In the genomic region with DNA sequence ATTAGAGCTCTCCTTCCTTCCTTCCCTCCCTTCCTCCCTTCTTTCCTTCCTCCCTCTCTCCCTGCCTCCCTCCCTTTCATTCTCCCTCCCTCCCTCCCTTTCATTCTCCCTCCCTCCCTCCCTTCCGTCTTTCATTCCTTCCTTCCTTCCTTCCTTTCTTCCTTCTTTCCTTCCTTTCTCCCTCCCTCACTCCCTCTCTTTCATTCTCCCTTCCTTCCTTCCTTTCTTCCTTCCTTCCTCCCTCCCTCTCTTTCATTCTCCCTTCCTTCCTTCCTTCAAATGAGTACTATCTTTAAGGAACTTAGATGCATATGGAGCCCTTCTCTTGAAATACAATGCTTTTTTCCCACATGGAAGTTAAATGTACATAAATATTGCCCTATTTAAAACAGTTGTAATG, we compare ENCODE assay signal across 24 cellular contexts. TPM values are rescaled to one million over a fixed set of nuclear protein-coding genes. Genes with fewer than 3 reads are reported as not detected.
DNase-seq lines count a peak whose midpoint lies in the region; ATAC-seq and TF ChIP-seq lines count a peak whose summit lies in the region.
"Had no signal": no experiment of that assay in that cellular context is flagged by ENCODE, and none has a peak within 500 bp of the region (broad histone marks: within the 10 kb centered on the region; RNA-seq: fewer than 3 reads in every experiment).

No MANE protein-coding gene starts in this region.

- TF ChIP-seq CTCF in HEK293 (tag by site-specific recombination; IDR thresholded peaks at IDR 0.05), result no peak
- TF ChIP-seq CTCF in IMR-90 (conservative IDR thresholded peaks at IDR 0.05; ENCODE audit: low read depth, low read length), result no peak
- no peak for TF ChIP-seq CTCF in smooth muscle cell (IDR thresholded peaks at IDR 0.05; ENCODE audit: borderline replicate concordance, insufficient read depth, poor library complexity, severe bottlenecking)
- TF ChIP-seq CTCF in upper lobe of left lung (IDR thresholded peaks at IDR 0.05), result no peak
- no peak for TF ChIP-seq CTCF in uterus (IDR thresholded peaks at IDR 0.05)

- DNase-seq in IMR-90 (no peak), smooth muscle cell (lab: John Stamatoyannopoulos, UW; ENCODE audit: unreplicated experiment) (no peak), upper lobe of left lung (no peak), uterus (no peak)
- DNase-seq: 8988T; ACHN; BE2C; C1 segment of cervical spinal cord; CD4-positive, alpha-beta memory T cell; CD4-positive, CD25-positive, alpha-beta regulatory T cell; CD8-positive, alpha-beta memory T cell; COR-L47; DMS 273 treated with DMSO at 0.1 percent for 48 hours; DMS153; DMS53; DMS79; DND-41; EL; GDM1 had no signal

- H3K4me2 ChIP-seq in IMR-90 (ENCODE audit: low read depth, low read length) (no peak overlapping the region), smooth muscle cell (no peak overlapping the region)
- H3K4me2 ChIP-seq: BLaER1 had no signal

- H2AK9ac ChIP-seq in IMR-90 (replicated peaks; ENCODE audit: low read depth, low read length, poor library complexity), result no peak overlapping the region

- peak overlapping the region; percentile 76 for H3K4ac ChIP-seq in IMR-90 (ENCODE audit: low read depth, low read length)

- H4K20me1 ChIP-seq in IMR-90 (ENCODE audit: insufficient read depth, low read length) (no peaks in the 10 kb centered on the region), smooth muscle cell (ENCODE audit: low read depth) (no peaks in the 10 kb centered on the region)
- H4K20me1 ChIP-seq: BLaER1 had no signal

- no peak overlapping the region for H2AFZ ChIP-seq in IMR-90 (replicated peaks; ENCODE audit: low read length, poor library complexity)
- H2AFZ ChIP-seq in smooth muscle cell (ENCODE audit: low read depth), result peak overlapping the region; percentile 30

- TF ChIP-seq POLR2A in IMR-90 (IDR thresholded peaks at IDR 0.05; ENCODE audit: low read depth, low read length) (no peak), upper lobe of left lung (IDR thresholded peaks at IDR 0.05) (no peak), uterus (IDR thresholded peaks at IDR 0.05) (no peak)

- H3K79me1 ChIP-seq in IMR-90 (ENCODE audit: low read depth in 1 of 2, low read length in 2 of 2), result no peaks in the 10 kb centered on the region

- H3K27ac ChIP-seq in HEK293 (ENCODE audit: extremely low read depth, low read depth, low read length), result no peak overlapping the region
- H3K27ac ChIP-seq in IMR-90 (ENCODE audit: insufficient read depth, low read length), result no peak overlapping the region
- H3K27ac ChIP-seq in smooth muscle cell (ENCODE audit: low read depth), result no peak overlapping the region
- H3K27ac ChIP-seq in upper lobe of left lung, result no peak overlapping the region
- no peak overlapping the region for H3K27ac ChIP-seq in uterus
- H3K27ac ChIP-seq: BLaER1 had no signal

- no TSS peak for BruUV-seq in IMR-90 (replicated peaks; lab: Mats Ljungman, UMichigan)

- H4K8ac ChIP-seq in IMR-90 (ENCODE audit: low read depth in 2 of 2, low read length in 2 of 2), result peak overlapping the region in 1 of 2 experiments; percentile 64; a peak in 2 of 4 replicates

- H3F3A ChIP-seq in smooth muscle cell (ENCODE audit: low read depth), result no peaks in the 10 kb centered on the region

- no peak for TF ChIP-seq EP300 in upper lobe of left lung (IDR thresholded peaks at IDR 0.05)

- peak overlapping the region; percentile 89; the same call in 1 of the 2 replicates for H2BK20ac ChIP-seq in IMR-90 (ENCODE audit: low read depth, low read length)

- dilution Hi-C loops in IMR-90 (cut with HindIII; ENCODE audit: low sequenced_read_pairs, unreplicated experiment), result no loop called here

- H3K27me3 ChIP-seq in IMR-90 (ENCODE audit: control insufficient read depth, insufficient read depth, low read length) (no peaks in the 10 kb centered on the region), smooth muscle cell (ENCODE audit: low read depth) (no peaks in the 10 kb centered on the region), upper lobe of left lung (no peaks in the 10 kb centered on the region), uterus (no peaks in the 10 kb centered on the region)
- H3K27me3 ChIP-seq: BE2C, BLaER1 had no signal

- H3K56ac ChIP-seq in IMR-90 (ENCODE audit: extremely low read depth, insufficient read depth, low read length), result no peak overlapping the region

- no peak overlapping the region; the same call in 1 of the 2 replicates for H2AK5ac ChIP-seq in IMR-90 (ENCODE audit: low read depth, low read length)

- H3K4me1 ChIP-seq in HEK293 (ENCODE audit: control insufficient read depth, insufficient read depth, low read length), result peaks cover 5% of the 10 kb centered on the region; the same call in 1 of the 2 replicates
- peaks cover 3% of the 10 kb centered on the region; the same call in 1 of the 2 replicates for H3K4me1 ChIP-seq in IMR-90 (ENCODE audit: control insufficient read depth, insufficient read depth, low read length)
- H3K4me1 ChIP-seq in smooth muscle cell (ENCODE audit: low read depth), result no peaks in the 10 kb centered on the region
- H3K4me1 ChIP-seq in upper lobe of left lung, result no peaks in the 10 kb centered on the region
- H3K4me1 ChIP-seq in uterus, result no peaks in the 10 kb centered on the region
- H3K4me1 ChIP-seq: BE2C, BLaER1 had no signal

- intact Hi-C loops in IMR-90 (cut with micrococcal nuclease), result no loop called here
- intact Hi-C loops in uterus (cut with DNase I; ENCODE audit: low total_unique reads), result no loop called here

- 67 to 100% methylated on average over 1 of the region's 1 CpG for WGBS in IMR-90 (ENCODE audit: extremely low coverage in 2 of 2, insufficient read length in 1 of 2), 2 experiments
- no CpG with 5 or more reads among the region's 1 CpG for WGBS in smooth muscle cell (ENCODE audit: low lambda C conversion rate)
- 38 to 59% methylated on average over 1 of the region's 1 CpG for WGBS in upper lobe of left lung, 2 donors

- CTCF ChIA-PET in HEK293 (lab: Yijun Ruan, JAX) (interaction anchor here (0.6 kb wide), 1 partner anchor 948 kb away, joined by 3 read pairs; no protein-coding TSS in a partner anchor), IMR-90 (lab: Yijun Ruan, JAX) (no interaction called here)

- H3K18ac ChIP-seq in IMR-90 (ENCODE audit: low read depth, low read length), result peak overlapping the region; percentile 67

- H3K36me3 ChIP-seq in HEK293 (ENCODE audit: control insufficient read depth in 2 of 2, insufficient read depth in 1 of 2, low read length in 2 of 2) (no peaks in the 10 kb centered on the region), IMR-90 (ENCODE audit: control insufficient read depth, insufficient read depth, low read length) (no peaks in the 10 kb centered on the region), smooth muscle cell (ENCODE audit: low read depth) (no peaks in the 10 kb centered on the region), upper lobe of left lung (no peaks in the 10 kb centered on the region), uterus (no peaks in the 10 kb centered on the region)
- H3K36me3 ChIP-seq: BE2C, BLaER1 had no signal

- POLR2A ChIA-PET in HEK293 (lab: Yijun Ruan, JAX) (no interaction called here), IMR-90 (lab: Charles Lee; ENCODE audit: unreplicated experiment) (no interaction called here)

- no peaks in the 10 kb centered on the region for H3K79me2 ChIP-seq in smooth muscle cell (ENCODE audit: low read depth)

- H2BK15ac ChIP-seq in IMR-90 (ENCODE audit: low read depth, low read length), result no peak overlapping the region; the same call in 2 of the 3 replicates

- H2BK120ac ChIP-seq in IMR-90 (ENCODE audit: low read depth, low read length), result peak overlapping the region; percentile 75; the same call in 1 of the 2 replicates

- H3K9me3 ChIP-seq in HEK293 (ENCODE audit: control insufficient read depth, insufficient read depth, low read depth, low read length), result no peaks in the 10 kb centered on the region
- H3K9me3 ChIP-seq in IMR-90 (ENCODE audit: control insufficient read depth, insufficient read depth, low read length), result peaks cover 2% of the 10 kb centered on the region; the same call in 1 of the 2 replicates
- H3K9me3 ChIP-seq in smooth muscle cell (replicated peaks; ENCODE audit: low read depth), result no peaks in the 10 kb centered on the region
- peaks cover 0 to 2% (median 0%) of the 10 kb centered on the region in 4 donors for H3K9me3 ChIP-seq in upper lobe of left lung
- H3K9me3 ChIP-seq in uterus, result no peaks in the 10 kb centered on the region
- H3K9me3 ChIP-seq: BE2C, BLaER1 had no signal

- peak overlapping the region; percentile 71; the same call in 1 of the 2 replicates for H4K5ac ChIP-seq in IMR-90 (ENCODE audit: low read depth, low read length)

- 0 out of 2 replicates have a peak overlapping the region, but pooled peaks have one; percentile 34 for H4K91ac ChIP-seq in IMR-90 (ENCODE audit: insufficient read depth, low read depth, low read length)

- TF ChIP-seq RAD21 in IMR-90 (IDR thresholded peaks at IDR 0.05; ENCODE audit: low read length), result no peak

- H3K4me3 ChIP-seq in HEK293 (ENCODE audit: low read depth, low read length) (no peak overlapping the region), IMR-90 (ENCODE audit: insufficient read depth, low read depth, low read length) (no peak overlapping the region), smooth muscle cell (no peak overlapping the region), upper lobe of left lung (no peak overlapping the region), uterus (no peak overlapping the region)
- H3K4me3 ChIP-seq: BLaER1, GM12878 had no signal

- no peak overlapping the region for H3K23ac ChIP-seq in IMR-90 (ENCODE audit: low read depth, low read length)

- H3K9me1 ChIP-seq in IMR-90 (ENCODE audit: insufficient read depth, low read length), result no peaks in the 10 kb centered on the region

- in situ Hi-C loops in IMR-90 (cut with MboI; ENCODE audit: low sequenced_read_pairs), result no loop called here

- ATAC-seq in IMR-90 (ENCODE audit: low read depth), result no peak
- ATAC-seq in upper lobe of left lung (ENCODE audit: low FRiP score in 2 of 2), result no peak
- ATAC-seq: GM12878 had no signal

- peak overlapping the region; percentile 45 for H2BK5ac ChIP-seq in IMR-90 (ENCODE audit: low read depth, low read length, poor library complexity, severe bottlenecking)

- H3K14ac ChIP-seq in IMR-90 (replicated peaks; ENCODE audit: low read depth, low read length), result peak overlapping the region; percentile 59

- H3K9ac ChIP-seq in IMR-90 (ENCODE audit: low read depth, low read length), result no peak overlapping the region
- H3K9ac ChIP-seq in smooth muscle cell (ENCODE audit: low read depth), result no peak overlapping the region
- H3K9ac ChIP-seq: BLaER1 had no signal

RNA-seq across cellular contexts. Expression of a gene that starts 20.9 kb away (rescaled TPM):
- total RNA-seq in IMR-90 (2012; rRNA removed) (66.1 and 80.8 TPM in 2 replicates), smooth muscle cell (45.4 and 50.4 TPM in 2 replicates), upper lobe of left lung (10 to 100 TPM; 42.7 to 97.4 (median 65.2) TPM), uterus (10 to 100 TPM; 20.0 to 64.2 (median 36.6) TPM)
- polyA plus RNA-seq in IMR-90 (2012; rRNA removed) (14.1 and 18.0 TPM in 2 replicates), smooth muscle cell (21.7 and 32.3 TPM in 2 replicates)
- polyA plus RNA-seq in IMR-90 (2012; cell fraction: cytosol; rRNA removed), result 7.3 and 16.2 TPM in 2 replicates
- 3.5 and 12.9 TPM in 2 replicates for polyA plus RNA-seq in IMR-90 (2012; cell fraction: nucleus; rRNA removed; ENCODE audit: low replicate concordance)
- total RNA-seq: G401 had no signal
- polyA plus RNA-seq: CD14-positive monocyte had no signal
